In genomic region chr1:9038338-9038650, GRCh38 we compare ENCODE assay signal across 32 cellular contexts. TPM values are rescaled to one million over a fixed set of nuclear protein-coding genes. Genes with fewer than 3 reads are reported as not detected.
"Had no signal": no experiment of that assay in that cellular context is flagged by ENCODE, and none has a peak within 500 bp of the region (broad histone marks: within the 10 kb centered on the region; RNA-seq: fewer than 3 reads in every experiment).

No MANE protein-coding gene starts in this region.

- H3K9me3 ChIP-seq: prostate gland, thyroid gland had no signal

- H3K27ac Mint-ChIP-seq: activated naive CD4-positive, alpha-beta T cell treated with anti-CD3 and anti-CD28 coated beads, Interleukin-2, amount 10 ng/mL, durations not matched to agents 7 days and 5 days; activated naive CD8-positive, alpha-beta T cell treated with anti-CD3 and anti-CD28 coated beads, Interleukin-2, amount 10 ng/mL, durations not matched to agents 7 days and 5 days; activated T-helper 1 cell treated with anti-CD3 and anti-CD28 coated beads, Interleukin-12 subunit alpha, Interleukin-12 subunit beta, Interleukin-2, Interleukin-4 antibody, amounts not matched to agents 30 ng/mL and 10 ng/mL and 1 ng/mL, durations not matched to agents 14 hours and 24 hours and 36 hours; nephron; stimulated activated effector memory CD8-positive, alpha-beta T cell treated with anti-CD3 and anti-CD28 coated beads, Interleukin-12 subunit alpha, Interleukin-12 subunit beta, amount 100 ng/mL, for 72 hours; stimulated activated naive CD8-positive, alpha-beta T cell treated with anti-CD3 and anti-CD28 coated beads, Interleukin-15, amount 100 ng/mL, for 72 hours; T-helper 1 cell treated with Interleukin-12 subunit alpha and Interleukin-12 subunit beta and Interleukin-4 antibody, amounts not matched to agents 30 μg/mL and 1 μg/mL, for 36 hours had no signal

- H3K4me3 Mint-ChIP-seq: activated naive CD4-positive, alpha-beta T cell treated with anti-CD3 and anti-CD28 coated beads, Interleukin-2, amount 10 ng/mL, durations not matched to agents 7 days and 5 days; activated naive CD8-positive, alpha-beta T cell treated with anti-CD3 and anti-CD28 coated beads, Interleukin-2, amount 10 ng/mL, durations not matched to agents 7 days and 5 days; activated T-helper 1 cell treated with anti-CD3 and anti-CD28 coated beads, Interleukin-12 subunit alpha, Interleukin-12 subunit beta, Interleukin-2, Interleukin-4 antibody, amounts not matched to agents 30 ng/mL and 10 ng/mL and 1 ng/mL, durations not matched to agents 14 hours and 24 hours and 36 hours; nephron; stimulated activated effector memory CD8-positive, alpha-beta T cell treated with anti-CD3 and anti-CD28 coated beads, Interleukin-12 subunit alpha, Interleukin-12 subunit beta, amount 100 ng/mL, for 72 hours; stimulated activated naive CD8-positive, alpha-beta T cell treated with anti-CD3 and anti-CD28 coated beads, Interleukin-15, amount 100 ng/mL, for 72 hours; T-helper 1 cell treated with Interleukin-12 subunit alpha and Interleukin-12 subunit beta and Interleukin-4 antibody, amounts not matched to agents 30 μg/mL and 1 μg/mL, for 36 hours had no signal

- FAIRE-seq: astrocyte, frontal cortex, small intestine, TTC549 had no signal

- H3K36me3 Mint-ChIP-seq: stimulated activated effector memory CD8-positive, alpha-beta T cell treated with anti-CD3 and anti-CD28 coated beads, Interleukin-12 subunit alpha, Interleukin-12 subunit beta, amount 100 ng/mL, for 72 hours had no signal

- H3K4me1 Mint-ChIP-seq: activated naive CD4-positive, alpha-beta T cell treated with anti-CD3 and anti-CD28 coated beads, Interleukin-2, amount 10 ng/mL, durations not matched to agents 7 days and 5 days; activated naive CD8-positive, alpha-beta T cell treated with anti-CD3 and anti-CD28 coated beads, Interleukin-2, amount 10 ng/mL, durations not matched to agents 7 days and 5 days; stimulated activated effector memory CD8-positive, alpha-beta T cell treated with anti-CD3 and anti-CD28 coated beads, Interleukin-12 subunit alpha, Interleukin-12 subunit beta, amount 100 ng/mL, for 72 hours; stimulated activated naive CD8-positive, alpha-beta T cell treated with anti-CD3 and anti-CD28 coated beads, Interleukin-15, amount 100 ng/mL, for 72 hours had no signal

- H3K27me3 ChIP-seq: esophagus squamous epithelium, neutrophil, sigmoid colon, thyroid gland, upper lobe of right lung had no signal

- H3K36me3 ChIP-seq: brain microvascular endothelial cell, prostate gland, sigmoid colon, thyroid gland, upper lobe of right lung had no signal

- H3K4me3 ChIP-seq: esophagus squamous epithelium, prostate gland, sigmoid colon, thyroid gland, upper lobe of right lung had no signal

- H3K4me1 ChIP-seq: prostate gland, thyroid gland, upper lobe of right lung had no signal

- DNase-seq: activated CD4-positive, alpha-beta T cell treated with anti-CD3 and anti-CD28 coated beads for 4 hours; activated CD4-positive, alpha-beta T cell treated with anti-CD3 and anti-CD28 coated beads, Interleukin-2, amount 50 U/mL, for 4 hours; activated effector memory CD4-positive, alpha-beta T cell treated with anti-CD3 and anti-CD28 coated beads, Interleukin-2, amount 50 U/mL, for 16 hours; activated naive CD4-positive, alpha-beta T cell treated with anti-CD3 and anti-CD28 coated beads, Interleukin-2, amount 10 ng/mL, durations not matched to agents 7 days and 5 days; activated naive CD8-positive, alpha-beta T cell treated with anti-CD3 and anti-CD28 coated beads, Interleukin-2, amount 10 ng/mL, durations not matched to agents 7 days and 5 days; brain microvascular endothelial cell; caudate nucleus; esophagus squamous epithelium; islet precursor cell; left cardiac atrium; left ventricle myocardium superior; mammary epithelial cell; sigmoid colon; small intestine; stimulated activated CD4-positive, alpha-beta T cell treated with anti-CD3 and anti-CD28 coated beads, Interleukin-4, amount 100 ng/mL, for 24 hours; stimulated activated naive CD8-positive, alpha-beta T cell treated with anti-CD3 and anti-CD28 coated beads, Interleukin-15, amount 100 ng/mL, for 72 hours; substantia nigra; T-helper 9 cell; thyroid gland; upper lobe of right lung had no signal

- ATAC-seq: left cardiac atrium; stimulated activated effector memory CD8-positive, alpha-beta T cell treated with anti-CD3 and anti-CD28 coated beads, Interleukin-12 subunit alpha, Interleukin-12 subunit beta, amount 100 ng/mL, for 72 hours; stimulated activated naive CD8-positive, alpha-beta T cell treated with anti-CD3 and anti-CD28 coated beads, Interleukin-15, amount 100 ng/mL, for 72 hours; upper lobe of right lung had no signal

- H3K27ac ChIP-seq: brain microvascular endothelial cell, neutrophil, prostate gland, sigmoid colon, thyroid gland, upper lobe of right lung, VCaP had no signal

RNA-seq across cellular contexts. Expression of gene SLC2A7, which starts 12.1 kb away (rescaled TPM):
- total RNA-seq: activated T-helper 1 cell treated with anti-CD3 and anti-CD28 coated beads, Interleukin-12 subunit alpha, Interleukin-12 subunit beta, Interleukin-2, Interleukin-4 antibody, amounts not matched to agents 30 ng/mL and 10 ng/mL and 1 ng/mL, durations not matched to agents 14 hours and 24 hours and 36 hours; astrocyte; frontal cortex; left cardiac atrium; left ventricle myocardium superior; mammary epithelial cell; mucosa of gallbladder; osteocyte; prostate gland; sigmoid colon; upper lobe of right lung had no signal
- polyA plus RNA-seq: mammary epithelial cell had no signal

RNA-seq across cellular contexts. Expression of gene SLC2A5, which starts 31.1 kb away (rescaled TPM):
- total RNA-seq: activated naive CD8-positive, alpha-beta T cell treated with anti-CD3 and anti-CD28 coated beads, Interleukin-2, amount 10 ng/mL, durations not matched to agents 7 days and 5 days; osteocyte had no signal
